ENCODE assay signal across 8 cellular contexts in genomic region chr4:17577660-17578481, GRCh38. TPM values are rescaled to one million over a fixed set of nuclear protein-coding genes. Genes with fewer than 3 reads are reported as not detected.
DNase-seq lines count a peak whose midpoint lies in the region; ATAC-seq, FAIRE-seq and TF ChIP-seq lines count a peak whose summit lies in the region.

No MANE protein-coding gene starts in this region.

- peaks cover 26% of the 10 kb centered on the region; the same call in 1 of the 2 replicates for H3K79me2 ChIP-seq in Loucy (ENCODE audit: insufficient read depth, low read length)

- H4K20me1 ChIP-seq in Loucy (ENCODE audit: insufficient read depth, low read length, poor library complexity, severe bottlenecking): peaks cover 3% of the 10 kb centered on the region

- peak overlapping the region; percentile 91 for H3K4me2 ChIP-seq in Loucy (ENCODE audit: low read depth, low read length, poor library complexity, severe bottlenecking)

- no peak for FAIRE-seq in D721Med (lab: Jason Lieb, UNC)

- peak overlapping the region; percentile 87 for H2AFZ ChIP-seq in Loucy (ENCODE audit: low read length)

- H3K4me1 ChIP-seq in Loucy (ENCODE audit: insufficient read depth, low read length, poor library complexity, severe bottlenecking) (peaks cover 21% of the 10 kb centered on the region), testis (peaks cover 21% of the 10 kb centered on the region)

- H3K36me3 ChIP-seq in Loucy (ENCODE audit: insufficient read depth, low read length) (peaks cover under 1% of the 10 kb centered on the region; the same call in 1 of the 2 replicates), testis (ENCODE audit: low read depth, missing control alignments) (no peaks in the 10 kb centered on the region)

- ATAC-seq in GM21825 (IDR thresholded peaks at IDR 0.05; ENCODE audit: unreplicated experiment) (peak; percentile 6), esophagus mucosa (peak; percentile 8)

- TF ChIP-seq CTCF in Loucy (conservative IDR thresholded peaks at IDR 0.05; ENCODE audit: low read length): peak; percentile 24; the same call in 1 of the 2 replicates
- TF ChIP-seq CTCF in testis (IDR thresholded peaks at IDR 0.05): no peak
- no peak for TF ChIP-seq CTCF in D721Med (IDR thresholded peaks at IDR 0.05; ENCODE audit: insufficient read depth, missing control alignments)

- intact Hi-C loops in testis (cut with DNase I; ENCODE audit: low total_unique reads): no loop called here

- 1 to 2% methylated on average over 22 to 32 of the region's 34 CpGs for WGBS in testis, 2 donors

- TF ChIP-seq POLR2A in testis (IDR thresholded peaks at IDR 0.05): no peak

- H3F3A ChIP-seq in Loucy (ENCODE audit: low read depth): no peaks in the 10 kb centered on the region

- DNase-seq in GM03348 (ENCODE audit: low spot score): peak; percentile 39
- peak; percentile 4 to 18 for DNase-seq in activated CD8-positive, alpha-beta memory T cell treated with anti-CD3 and anti-CD28 coated beads for 1 hour (ENCODE audit: extremely low read depth in 1 of 2, low read depth in 1 of 2)
- DNase-seq in myocyte (ENCODE audit: low read depth): peak; percentile 28
- DNase-seq in testis: peak; percentile 61
- no peak for DNase-seq in D721Med (ENCODE audit: insufficient read length, low spot score)

- H3K9ac ChIP-seq in Loucy (ENCODE audit: low read depth, low read length, poor library complexity, severe bottlenecking): peak overlapping the region; percentile 84

- H3K9me2 ChIP-seq in Loucy (replicated peaks; ENCODE audit: low read depth, low read length): no peaks in the 10 kb centered on the region

- H3K9me3 ChIP-seq in Loucy (ENCODE audit: insufficient read depth, low read depth, low read length): no peaks in the 10 kb centered on the region
- H3K9me3 ChIP-seq in testis: no peaks in the 10 kb centered on the region

- H3K4me3 ChIP-seq in Loucy (ENCODE audit: low read length, poor library complexity, severe bottlenecking) (peak overlapping the region; percentile 85), testis (peak overlapping the region; percentile 82 to 90)

- H3K27me3 ChIP-seq in Loucy (ENCODE audit: insufficient read depth, low read length, poor library complexity, severe bottlenecking) (no peaks in the 10 kb centered on the region), testis (no peaks in the 10 kb centered on the region)

- peak overlapping the region; percentile 93 to 95 for H3K27ac ChIP-seq in testis

RNA-seq across cellular contexts. Expression of gene LAP3, which starts 0.9 kb away (rescaled TPM):
- total RNA-seq in esophagus mucosa (32.9 TPM), myocyte (49.5 and 59.0 TPM in 2 replicates), testis (100 to 1,000 TPM in 1 of 2 donors, 10 to 100 TPM in 1; 98.9 to 100 TPM)
- polyA plus RNA-seq in myocyte (2012): 36.3 TPM
- 108 TPM for polyA plus RNA-seq in testis (ENCODE audit: insufficient read depth, low read depth, low replicate concordance)

RNA-seq across cellular contexts. Expression of gene MED28, which starts 36.6 kb away (rescaled TPM):
- total RNA-seq in esophagus mucosa: 34.4 TPM
- total RNA-seq in myocyte: 5.5 and 7.5 TPM in 2 replicates
- 40.5 TPM for polyA plus RNA-seq in myocyte (2012)
- total RNA-seq in testis: 10 to 100 TPM; 22.8 to 27.3 TPM
- 51.7 TPM for polyA plus RNA-seq in testis (ENCODE audit: insufficient read depth, low read depth, low replicate concordance)
